ENCODE assay signal across 17 cellular contexts in the genomic region with DNA sequence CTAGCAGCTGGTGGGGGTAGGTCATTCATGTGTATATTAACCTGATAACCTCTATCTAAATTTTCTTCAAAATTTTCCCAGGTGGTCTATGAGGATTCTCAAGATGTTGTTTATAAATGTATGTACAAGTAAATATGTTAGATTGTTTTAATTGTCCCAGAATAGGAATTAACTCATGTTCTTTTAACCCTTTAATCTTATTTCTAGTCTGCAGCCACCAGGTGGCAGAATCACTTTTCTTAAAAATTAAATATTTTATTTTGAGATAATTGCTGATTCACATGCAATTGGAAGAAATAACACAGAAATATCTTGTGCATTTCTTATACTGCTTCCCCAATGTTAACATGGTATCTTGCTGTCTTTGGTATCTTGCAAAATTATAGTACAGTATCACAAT.
DNase-seq lines count a peak whose midpoint lies in the region; ATAC-seq and TF ChIP-seq lines count a peak whose summit lies in the region.
"Had no signal": no experiment of that assay in that cellular context is flagged by ENCODE, and none has a peak within 500 bp of the region (broad histone marks: within the 10 kb centered on the region; RNA-seq: fewer than 3 reads in every experiment).

No MANE protein-coding gene starts in this region.

- in situ Hi-C loops in astrocyte of the cerebellum (cut with HindIII; ENCODE audit: low sequenced_read_pairs): loop anchor here (25.0 kb wide), 2 partner anchors 435 to 1185 kb away; no protein-coding TSS in a partner anchor

- intact Hi-C loops in sciatic nerve (cut with DNase I): no loop called here

- no peak overlapping the region for H3K27ac ChIP-seq in HL-60 (replicated peaks)
- H3K27ac ChIP-seq: stomach had no signal

- H3K27ac Mint-ChIP-seq in nephron: no peak overlapping the region

- peak; percentile 36 for DNase-seq in DMS 273 (lab: John Stamatoyannopoulos, UW; ENCODE audit: unreplicated experiment)
- DNase-seq in DMS 273 treated with DMSO at 0.1 percent for 48 hours (lab: John Stamatoyannopoulos, UW): no peak
- DNase-seq in HL-60 (ENCODE audit: low read depth in 1 of 2, low spot score in 1 of 2): no peak
- DNase-seq in astrocyte of the cerebellum (ENCODE audit: low read depth): no peak
- DNase-seq in effector CD8-positive, alpha-beta T cell (lab: John Stamatoyannopoulos, UW): no peak
- no peak for DNase-seq in sciatic nerve (ENCODE audit: low spot score)
- DNase-seq: 8988T; activated CD4-positive, CD25-positive, alpha-beta regulatory T cell treated with anti-CD3 and anti-CD28 coated beads, Interleukin-2, amount 50 U/mL, for 72 hours; GDM1; KBM-7; NCI-H345; nucleus accumbens; SIG-M5; stimulated activated CD4-positive, alpha-beta T cell treated with anti-CD3 and anti-CD28 coated beads, Interleukin-4, amount 100 ng/mL, for 24 hours; stomach had no signal

- ATAC-seq in GM19023 (IDR thresholded peaks at IDR 0.05; ENCODE audit: unreplicated experiment) (no peak), sciatic nerve (no peak)

- peaks cover 16% of the 10 kb centered on the region for H3K9me3 Mint-ChIP-seq in nephron

- H3K27me3 Mint-ChIP-seq in nephron (ENCODE audit: low read depth): peaks cover 3% of the 10 kb centered on the region

- no peaks in the 10 kb centered on the region for H3K4me1 Mint-ChIP-seq in nephron

- TF ChIP-seq CTCF in HL-60 (IDR thresholded peaks at IDR 0.05; ENCODE audit: insufficient read depth, low read length): peak; percentile 2
- TF ChIP-seq CTCF in astrocyte of the cerebellum (IDR thresholded peaks at IDR 0.05; ENCODE audit: low read depth, low read length, missing control alignments): peak; percentile 18
- peak; percentile 49 to 65 (median 52) for TF ChIP-seq CTCF in nephron (IDR thresholded peaks at IDR 0.05; ENCODE audit: unreplicated experiment in 3 of 3)

- H3K36me3 Mint-ChIP-seq in nephron (ENCODE audit: low read depth): no peaks in the 10 kb centered on the region

- H3K4me3 ChIP-seq in HL-60 (replicated peaks; ENCODE audit: insufficient read depth, low read length): no peak overlapping the region
- H3K4me3 ChIP-seq in astrocyte of the cerebellum (ENCODE audit: low read depth, low read length): no peak overlapping the region
- H3K4me3 ChIP-seq: stomach had no signal

- no peaks in the 10 kb centered on the region for H3K27me3 ChIP-seq in HL-60 (ENCODE audit: insufficient read depth, poor library complexity, severe bottlenecking)
- H3K27me3 ChIP-seq: stomach had no signal

- no peak overlapping the region for H3K4me3 Mint-ChIP-seq in nephron

Comparison
In these comparisons a context has a peak if more than half of its experiments do, and no peak if none do; other contexts are left out.
1. CTCF ChIP-seq: peak in every context shown above with its lines; median percentile 52 in nephron; 18 in astrocyte of the cerebellum; 2 in HL-60.